1 cellular context compared by ENCODE assay signal in genomic region chr13:105616313-105617075, GRCh38.
TF ChIP-seq lines count a peak whose summit lies in the region.

No MANE protein-coding gene starts in this region.

TF ChIP-seq in WTC11, 78 proteins besides CTCF, POLR2A, EP300 and RAD21 (continued from another document):
- no peak for TF ChIP-seq PREB (CRISPR knock-in tag; IDR thresholded peaks at IDR 0.05; ENCODE audit: borderline replicate concordance)
- TF ChIP-seq SP1 (CRISPR knock-in tag; conservative IDR thresholded peaks at IDR 0.05) = no peak
- no peak for TF ChIP-seq ZNF281 (CRISPR knock-in tag; IDR thresholded peaks at IDR 0.05)
- TF ChIP-seq NFYB (CRISPR knock-in tag; conservative IDR thresholded peaks at IDR 0.05; ENCODE audit: low read depth) = no peak
- no peak for TF ChIP-seq ZNF532 (CRISPR knock-in tag; IDR thresholded peaks at IDR 0.05; ENCODE audit: borderline replicate concordance)
- TF ChIP-seq TEAD1 (CRISPR knock-in tag; IDR thresholded peaks at IDR 0.05) = no peak
